In the genomic region with DNA sequence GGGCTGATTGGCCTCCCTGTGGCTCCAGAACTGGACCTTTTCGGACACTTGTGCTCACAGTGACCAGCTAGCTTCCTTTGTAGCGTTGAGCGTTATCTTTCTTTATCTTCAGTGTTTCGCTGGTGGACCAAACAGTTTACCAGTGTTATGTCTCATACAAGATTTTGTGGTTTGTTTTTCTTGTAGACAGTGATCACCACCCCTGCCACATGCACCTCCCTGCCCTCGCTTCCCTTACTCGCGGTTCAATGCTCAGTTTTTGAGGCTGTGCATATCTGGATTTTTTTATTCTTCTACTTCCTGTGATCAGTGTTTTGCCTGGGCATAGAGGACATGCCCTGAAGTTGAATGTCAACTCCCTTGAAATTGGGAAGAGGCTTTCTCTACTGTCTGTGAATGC, we compare ENCODE assay signal across 21 cellular contexts. TPM values are rescaled to one million over a fixed set of nuclear protein-coding genes. Genes with fewer than 3 reads are reported as not detected.
"Had no signal": no experiment of that assay in that cellular context is flagged by ENCODE, and none has a peak within 500 bp of the region (broad histone marks: within the 10 kb centered on the region; RNA-seq: fewer than 3 reads in every experiment).

No MANE protein-coding gene starts in this region.

- FAIRE-seq: endometrium had no signal

- H3K36me3 ChIP-seq: heart right ventricle, ovary, prostate gland had no signal

- H3K27ac ChIP-seq: heart right ventricle, ovary, prostate gland had no signal

- ATAC-seq: heart right ventricle; left lobe of liver; naive thymus-derived CD4-positive, alpha-beta T cell had no signal

- H3K9me3 ChIP-seq: heart right ventricle, ovary, prostate gland had no signal

- H3K27me3 ChIP-seq: ovary had no signal

- H3K4me1 ChIP-seq: heart right ventricle, prostate gland had no signal

- H3K36me3 Mint-ChIP-seq: naive thymus-derived CD4-positive, alpha-beta T cell had no signal

- H3K4me3 ChIP-seq: heart right ventricle, ovary, prostate gland had no signal

- DNase-seq: activated CD4-positive, alpha-beta T cell treated with anti-CD3 and anti-CD28 coated beads for 1 hour; activated CD4-positive, alpha-beta T cell treated with anti-CD3 and anti-CD28 coated beads, Interleukin-2, amount 50 U/mL, for 4 hours; activated naive CD4-positive, alpha-beta T cell treated with Interleukin-2 at 50 U/mL for 16 hours; activated T-cell treated with anti-CD3 and anti-CD28 coated beads, Interleukin-2, amount 50 U/mL, for 1 hour; amygdala; heart right ventricle; naive thymus-derived CD4-positive, alpha-beta T cell; ovary; stimulated activated CD4-positive, alpha-beta T cell treated with anti-CD3 and anti-CD28 coated beads, Interleukin-2, amount 100 ng/mL, for 48 hours; stimulated activated CD8-positive, alpha-beta memory T cell treated with anti-CD3 and anti-CD28 coated beads, Interleukin-4, amount 100 ng/mL, for 48 hours; stimulated activated naive CD4-positive, alpha-beta T cell; T-helper 9 cell had no signal

RNA-seq across cellular contexts. Expression of a gene that starts 16.4 kb away (rescaled TPM):
- total RNA-seq: chondrocyte; epithelial cell of proximal tubule; fibroblast of villous mesenchyme; kidney epithelial cell; left lobe of liver; naive thymus-derived CD4-positive, alpha-beta T cell; subcutaneous adipose tissue; T-helper 1 cell treated with Interleukin-12 subunit alpha and Interleukin-12 subunit beta and Interleukin-4 antibody, amounts not matched to agents 30 ng/mL and 1 ng/mL, for 36 hours had no signal
- polyA plus RNA-seq: naive thymus-derived CD4-positive, alpha-beta T cell had no signal
